Comparison of ENCODE assay signal across 17 cellular contexts in the genomic region with DNA sequence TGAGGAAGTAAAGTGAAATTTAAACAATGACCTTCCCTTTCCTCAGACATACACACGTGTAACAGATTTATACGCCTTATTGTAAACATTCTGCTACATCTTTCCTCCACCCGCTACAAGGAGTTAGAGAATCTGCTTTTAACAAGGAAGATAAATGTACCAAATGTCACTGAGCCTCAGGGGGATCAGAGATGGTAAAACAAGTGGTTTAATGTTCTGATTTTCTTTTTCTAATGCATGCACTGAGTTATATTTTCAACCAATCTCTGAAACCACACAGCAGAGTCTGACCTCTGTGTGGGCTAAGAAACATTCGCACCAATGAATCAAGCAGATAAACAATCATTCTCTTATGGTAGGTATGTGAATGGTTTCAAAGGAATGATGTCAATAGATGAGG.
DNase-seq lines count a peak whose midpoint lies in the region; ATAC-seq and TF ChIP-seq lines count a peak whose summit lies in the region.
"Had no signal": no experiment of that assay in that cellular context is flagged by ENCODE, and none has a peak within 500 bp of the region (broad histone marks: within the 10 kb centered on the region; RNA-seq: fewer than 3 reads in every experiment).

No MANE protein-coding gene starts in this region.

- in situ Hi-C loops in SK-MEL-5 (cut with HindIII; ENCODE audit: low pct_unique_long_range_greater_than_20kb, low sequenced_read_pairs), result loop anchor here (25.0 kb wide), 2 partner anchors 1175 to 1400 kb away; no protein-coding TSS in a partner anchor

- H3K79me1 ChIP-seq in mesenchymal stem cell (replicated peaks; ENCODE audit: low read length, poor library complexity, severe bottlenecking), result no peaks in the 10 kb centered on the region

- DNase-seq in COLO829 (ENCODE audit: low spot score) (peak; percentile 13), SK-MEL-5 (ENCODE audit: low read depth, low spot score) (peak; percentile 79), foreskin melanocyte (peak; percentile 86), osteoblast (ENCODE audit: insufficient read length, low spot score, missing footprints) (no peak), NCI-H774 (lab: John Stamatoyannopoulos, UW) (no peak), mesenchymal stem cell (no peak), left colon (no peak)
- DNase-seq: AML-193; CD4-positive, alpha-beta T cell; DMS153; DMS79; GDM1; GOT3; H9 had no signal

- H3K14ac ChIP-seq in mesenchymal stem cell (ENCODE audit: low read length in 2 of 2), result no peak overlapping the region

- no peak overlapping the region for H4K8ac ChIP-seq in mesenchymal stem cell (ENCODE audit: low read length)

- H3K27ac ChIP-seq in osteoblast (ENCODE audit: low read depth, low read length), result no peak overlapping the region
- no peak overlapping the region for H3K27ac ChIP-seq in mesenchymal stem cell (ENCODE audit: low read length, poor library complexity, severe bottlenecking)
- H3K27ac ChIP-seq: 22Rv1, A549, C4-2B had no signal

- no peak overlapping the region for H2BK12ac ChIP-seq in mesenchymal stem cell (ENCODE audit: low read length in 2 of 2)

- no peak overlapping the region for H2AK5ac ChIP-seq in mesenchymal stem cell (ENCODE audit: low read length, severe bottlenecking)

- no peak for ATAC-seq in left colon
- ATAC-seq: A549 had no signal

- no peaks in the 10 kb centered on the region for H3K79me2 ChIP-seq in osteoblast (ENCODE audit: insufficient read depth, low read length)

- H3K4me2 ChIP-seq in osteoblast (ENCODE audit: insufficient read depth, low read length), result no peak overlapping the region
- no peak overlapping the region for H3K4me2 ChIP-seq in mesenchymal stem cell (ENCODE audit: low read length, poor library complexity, severe bottlenecking)
- H3K4me2 ChIP-seq: A549 had no signal

- intact Hi-C loops in left colon (cut with DNase I, micrococcal nuclease), result loop anchor here in 1 of 2 donors (10.0 kb wide), 1 partner anchor 1168 kb away; no protein-coding TSS in a partner anchor

- H3K9me3 ChIP-seq in osteoblast (ENCODE audit: low read depth, low read length) (no peaks in the 10 kb centered on the region), mesenchymal stem cell (ENCODE audit: control insufficient read depth, low read length) (no peaks in the 10 kb centered on the region)
- H3K9me3 ChIP-seq: A549 had no signal

- no peak overlapping the region for H3K9ac ChIP-seq in mesenchymal stem cell (ENCODE audit: low read length)

- H2BK5ac ChIP-seq in mesenchymal stem cell (ENCODE audit: low read depth, low read length, poor library complexity, severe bottlenecking), result no peak overlapping the region

- no peak overlapping the region for H2BK15ac ChIP-seq in mesenchymal stem cell (ENCODE audit: low read depth, poor library complexity, severe bottlenecking)

- no peak overlapping the region for H3K23ac ChIP-seq in mesenchymal stem cell (ENCODE audit: low read length in 2 of 2)

- H4K91ac ChIP-seq in mesenchymal stem cell (ENCODE audit: low read length), result no peak overlapping the region

- H3K27me3 ChIP-seq in osteoblast (ENCODE audit: insufficient read depth, low read length) (no peaks in the 10 kb centered on the region), mesenchymal stem cell (ENCODE audit: control insufficient read depth in 1 of 2, insufficient read depth in 1 of 2, low read length in 2 of 2) (no peaks in the 10 kb centered on the region)

- H3K4me3 ChIP-seq in osteoblast (ENCODE audit: insufficient read depth, low read length), result no peak overlapping the region
- H3K4me3 ChIP-seq in mesenchymal stem cell (ENCODE audit: insufficient read depth in 1 of 2, low read depth in 1 of 2, low read length in 2 of 2), result no peak overlapping the region
- H3K4me3 ChIP-seq: A549 had no signal

- no peak overlapping the region for H2BK120ac ChIP-seq in mesenchymal stem cell (ENCODE audit: low read depth, low read length)

- H3K36me3 ChIP-seq in osteoblast (ENCODE audit: insufficient read depth, low read length) (no peaks in the 10 kb centered on the region), mesenchymal stem cell (ENCODE audit: control insufficient read depth in 1 of 2, insufficient read depth in 2 of 2, low read depth in 1 of 2, low read length in 2 of 2) (no peaks in the 10 kb centered on the region)

- H4K20me1 ChIP-seq in osteoblast (ENCODE audit: insufficient read depth, low read length), result no peaks in the 10 kb centered on the region

- H3K4me1 ChIP-seq in osteoblast (ENCODE audit: insufficient read depth, low read length) (peaks cover 16% of the 10 kb centered on the region), mesenchymal stem cell (ENCODE audit: control insufficient read depth, insufficient read depth, low read depth, low read length) (no peaks in the 10 kb centered on the region)
- H3K4me1 ChIP-seq: A549 had no signal

- no peak overlapping the region for H3K4ac ChIP-seq in mesenchymal stem cell (ENCODE audit: low read depth in 1 of 2, low read length in 2 of 2)

- H2AFZ ChIP-seq in osteoblast (ENCODE audit: low read length) (peak overlapping the region; percentile 15), mesenchymal stem cell (ENCODE audit: low read depth, low read length) (no peak overlapping the region)

- no peak overlapping the region for H3K18ac ChIP-seq in mesenchymal stem cell (ENCODE audit: low read depth in 1 of 2, low read length in 2 of 2)

- no peak for TF ChIP-seq CTCF in osteoblast (IDR thresholded peaks at IDR 0.05; ENCODE audit: extremely low read depth, low read depth, low read length)

- WGBS in mesenchymal stem cell, result 100% methylated on average over 1 of the region's 4 CpGs

Comparison
In these comparisons a context has a peak if more than half of its experiments do, and no peak if none do; other contexts are left out.
1. DNase-seq: peak in COLO829 (single experiment), SK-MEL-5 (single experiment) and foreskin melanocyte (single experiment); none in osteoblast (single experiment), NCI-H774 (single experiment), mesenchymal stem cell (single experiment) and left colon (0 of 2).